In genomic region chr10:60526024-60526585, GRCh38 we compare ENCODE assay signal across 19 cellular contexts.
A peak's percentile ranks its signal among the peaks of the same experiment; 100 is the strongest.
DNase-seq lines count a peak whose midpoint lies in the region; FAIRE-seq and TF ChIP-seq lines count a peak whose summit lies in the region.
"Had no signal": no experiment of that assay in that cellular context is flagged by ENCODE, and none has a peak within 500 bp of the region (broad histone marks: within the 10 kb centered on the region; RNA-seq: fewer than 3 reads in every experiment).

No MANE protein-coding gene starts in this region.

- H3K4me3 ChIP-seq in testis, result no peak overlapping the region
- H3K4me3 ChIP-seq: K562 had no signal

- no peak for FAIRE-seq in GM12891 (lab: Jason Lieb, UNC)
- no peak for FAIRE-seq in HTR-8/SVneo (lab: Jason Lieb, UNC)
- FAIRE-seq: GM19239, K562 had no signal

- no peaks in the 10 kb centered on the region for H3K27me3 ChIP-seq in layer of hippocampus (ENCODE audit: control insufficient read depth, insufficient read depth, low read length)
- H3K27me3 ChIP-seq in testis, result no peaks in the 10 kb centered on the region

- intact Hi-C loops in testis (cut with DNase I; ENCODE audit: low total_unique reads), result no loop called here

- H3K4me1 ChIP-seq in testis, result no peaks in the 10 kb centered on the region

- H3K36me3 ChIP-seq in testis (ENCODE audit: low read depth, missing control alignments), result no peaks in the 10 kb centered on the region

- no peak for TF ChIP-seq RAD21 in Ishikawa (IDR thresholded peaks at IDR 0.05; ENCODE audit: low read depth)

- TF ChIP-seq CTCF in testis (IDR thresholded peaks at IDR 0.05), result no peak

- WGBS in testis, 2 donors, result 62 to 73% methylated on average over 5 of the region's 5 CpGs

- H3K9me3 ChIP-seq in testis, result no peaks in the 10 kb centered on the region

- H3K27ac ChIP-seq in layer of hippocampus (ENCODE audit: low read depth, low read length), result peak overlapping the region; percentile 92
- H3K27ac ChIP-seq in substantia nigra (ENCODE audit: low read depth, low read length, poor library complexity, severe bottlenecking), result peak overlapping the region; percentile 76
- no peak overlapping the region for H3K27ac ChIP-seq in testis
- H3K27ac ChIP-seq: HL-60 had no signal

- DNase-seq in amniotic epithelial cell (ENCODE audit: low read depth) (peak; percentile 10), substantia nigra (lab: John Stamatoyannopoulos, UW) (no peak), testis (no peak), GM12891 (ENCODE audit: insufficient read length, low spot score) (no peak), HTR-8/SVneo (ENCODE audit: insufficient read length, low spot score) (no peak)
- DNase-seq: activated B cell treated with CpG ODN at 0.5 μM for 24 hours; AML-193; COR-L47; NCI-H1105; NCI-H2107; NCI-H526; nucleus accumbens; SHP77; stimulated activated CD4-positive, alpha-beta T cell treated with anti-CD3 and anti-CD28 coated beads, Interleukin-1b, Interleukin-23, amount 100 ng/mL, for 48 hours had no signal

- TF ChIP-seq POLR2A in testis (IDR thresholded peaks at IDR 0.05), result no peak
- no peak for TF ChIP-seq POLR2A in GM12891 (IDR thresholded peaks at IDR 0.05; ENCODE audit: low read depth, low read length)

- TF ChIP-seq EP300 in Ishikawa (IDR thresholded peaks at IDR 0.05; ENCODE audit: borderline replicate concordance), result peak; percentile 23; the same call in 1 of the 2 replicates

TF ChIP-seq in Ishikawa, 13 proteins besides CTCF, POLR2A, EP300 and RAD21:
- TF ChIP-seq CEBPB (IDR thresholded peaks at IDR 0.05) (peak; percentile 37; the same call in 1 of the 2 replicates), TEAD4 (IDR thresholded peaks at IDR 0.05) (peak; percentile 69), ZBTB7A (IDR thresholded peaks at IDR 0.05; ENCODE audit: low read depth) (no peak)
TF ChIP-seq in Ishikawa: peak in this region for 2.

TF ChIP-seq in GM12891, 5 proteins besides CTCF, POLR2A, EP300 and RAD21:
- TF ChIP-seq POLR2AphosphoS5 (IDR thresholded peaks at IDR 0.05; ENCODE audit: low read depth, low read length), result no peak
- no peak for TF ChIP-seq SPI1 (IDR thresholded peaks at IDR 0.05; ENCODE audit: low read depth, low read length)
- TF ChIP-seq TAF1 (IDR thresholded peaks at IDR 0.05; ENCODE audit: low read depth, low read length), result no peak
- no peak for TF ChIP-seq POU2F2 (IDR thresholded peaks at IDR 0.05; ENCODE audit: low read depth, low read length)
- no peak for TF ChIP-seq PAX5 (IDR thresholded peaks at IDR 0.05; ENCODE audit: insufficient read depth, low read length, severe bottlenecking)

Comparison
In these comparisons a context has a peak if more than half of its experiments do, and no peak if none do; other contexts are left out.
1. H3K27ac ChIP-seq: peak in layer of hippocampus (single experiment) and substantia nigra (single experiment); none in testis (0 of 2).